In the genomic region with DNA sequence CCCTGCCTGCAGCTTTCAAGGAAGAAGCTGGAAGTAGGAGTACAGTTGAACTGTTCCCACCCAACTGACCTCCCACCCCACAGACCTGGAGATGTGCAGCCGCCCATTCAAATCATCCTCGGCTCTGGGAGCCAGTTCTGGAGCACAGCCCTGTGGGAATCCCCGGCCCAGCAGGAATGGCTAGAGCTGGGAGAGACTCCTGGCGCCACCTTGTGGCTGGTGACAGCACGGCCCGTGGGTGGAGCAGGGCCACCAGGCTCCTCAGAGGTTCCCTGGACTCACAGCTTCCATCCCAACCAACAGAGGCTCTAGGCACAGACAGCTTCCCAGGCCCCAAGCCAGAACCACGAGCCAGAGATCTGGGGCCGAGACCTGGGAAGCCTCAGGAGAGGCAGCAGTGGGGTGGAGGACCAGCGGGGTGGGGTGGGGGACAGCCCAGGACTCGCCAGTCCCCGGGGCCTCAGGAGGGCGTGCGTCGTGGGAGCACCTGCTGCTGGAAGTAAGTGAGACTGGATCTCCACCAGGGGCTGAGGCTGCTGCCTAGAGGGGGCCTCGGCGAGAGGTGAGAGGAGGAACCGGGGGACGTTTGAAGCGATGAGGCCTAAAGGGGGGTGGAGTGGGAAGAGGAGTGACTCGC, we compare ENCODE assay signal across 8 cellular contexts. TPM values are rescaled to one million over a fixed set of nuclear protein-coding genes. Genes with fewer than 3 reads are reported as not detected.
DNase-seq lines count a peak whose midpoint lies in the region; ATAC-seq and TF ChIP-seq lines count a peak whose summit lies in the region.

No MANE protein-coding gene starts in this region.

- no peak overlapping the region for H3K4me3 ChIP-seq in hepatocyte

- no peaks in the 10 kb centered on the region for H3K79me2 ChIP-seq in hepatocyte

- H4K20me1 ChIP-seq in hepatocyte (ENCODE audit: insufficient read depth, poor library complexity, severe bottlenecking), result no peaks in the 10 kb centered on the region

- no peaks in the 10 kb centered on the region for H3K36me3 ChIP-seq in hepatocyte (replicated peaks; ENCODE audit: insufficient read depth, low read depth)

- H3K9me2 ChIP-seq in hepatocyte (replicated peaks; ENCODE audit: insufficient read depth), result no peaks in the 10 kb centered on the region

- H3K9me3 ChIP-seq in hepatocyte (ENCODE audit: low read depth), result no peaks in the 10 kb centered on the region

- intact Hi-C loops in sciatic nerve (cut with DNase I), result loop anchor here (10.0 kb wide), 1 partner anchor 99 kb away; no protein-coding TSS in a partner anchor

- no peak overlapping the region for H3K27ac ChIP-seq in hepatocyte

- DNase-seq in NCI-H1092 (lab: John Stamatoyannopoulos, UW) (peak; percentile 14), T-helper 9 cell (peak; percentile 59), astrocyte of the hippocampus (ENCODE audit: low read depth, low spot score) (peak; percentile 91), hepatocyte (ENCODE audit: low spot score) (peak; percentile 89), sciatic nerve (ENCODE audit: low spot score) (peak; percentile 89)

- WGBS in hepatocyte (ENCODE audit: low lambda C conversion rate, missing lambda C conversion rate), result 25% methylated on average over 7 of the region's 20 CpGs

- TF ChIP-seq CTCF in GM12873 (IDR thresholded peaks at IDR 0.05; ENCODE audit: insufficient read depth, low read depth, low read length, missing control alignments) (peak; percentile 94), hepatocyte (IDR thresholded peaks at IDR 0.05; ENCODE audit: poor library complexity) (peak; percentile 94)

- H3K4me1 ChIP-seq in hepatocyte (ENCODE audit: insufficient read depth), result no peaks in the 10 kb centered on the region

- peak; percentile 88 for ATAC-seq in sciatic nerve
- ATAC-seq in GM19035 (IDR thresholded peaks at IDR 0.05; ENCODE audit: unreplicated experiment), result no peak
- no peak for ATAC-seq in GM19023 (IDR thresholded peaks at IDR 0.05; ENCODE audit: unreplicated experiment)

- no peak overlapping the region for H3K4me2 ChIP-seq in hepatocyte

- H2AFZ ChIP-seq in hepatocyte, result no peak overlapping the region

- H3K27me3 ChIP-seq in hepatocyte, result no peaks in the 10 kb centered on the region

RNA-seq across cellular contexts. Expression of gene RNF34, which starts 43.4 kb away (rescaled TPM):
- total RNA-seq in hepatocyte, result 37.0 and 53.3 TPM in 2 replicates
- 40.2 and 42.2 TPM in 2 replicates for polyA plus RNA-seq in hepatocyte
- total RNA-seq in sciatic nerve, result 39.5 TPM

Comparison
In these comparisons a context has a peak if more than half of its experiments do, and no peak if none do; other contexts are left out.
1. DNase-seq: peak in every context shown above with its lines; median percentile 91 in astrocyte of the hippocampus; 89 in hepatocyte; 89 in sciatic nerve; 59 in T-helper 9 cell; 14 in NCI-H1092.